24 cellular contexts compared by ENCODE assay signal in genomic region chr1:234208351-234208750, GRCh38.
"Had no signal": no experiment of that assay in that cellular context is flagged by ENCODE, and none has a peak within 500 bp of the region (broad histone marks: within the 10 kb centered on the region; RNA-seq: fewer than 3 reads in every experiment).

No MANE protein-coding gene starts in this region.

- H3K36me3 ChIP-seq: gastroesophageal sphincter, heart left ventricle, neural progenitor cell, prostate gland, sigmoid colon, stomach, thyroid gland, vagina had no signal

- H3K9ac ChIP-seq: neural progenitor cell had no signal

- H3K9me3 Mint-ChIP-seq: effector memory CD8-positive, alpha-beta T cell; stimulated activated effector memory CD8-positive, alpha-beta T cell treated with anti-CD3 and anti-CD28 coated beads, Interleukin-12 subunit alpha, Interleukin-12 subunit beta, amount 100 ng/mL, for 72 hours had no signal

- H3K36me3 Mint-ChIP-seq: neural progenitor cell; stimulated activated effector memory CD8-positive, alpha-beta T cell treated with anti-CD3 and anti-CD28 coated beads, Interleukin-12 subunit alpha, Interleukin-12 subunit beta, amount 100 ng/mL, for 72 hours had no signal

- H3K4me3 ChIP-seq: gastroesophageal sphincter, heart left ventricle, hepatocyte, lung, neural progenitor cell, prostate gland, sigmoid colon, stomach, thyroid gland, vagina had no signal

- ATAC-seq: effector memory CD8-positive, alpha-beta T cell; gastroesophageal sphincter; heart left ventricle; left lobe of liver; naive thymus-derived CD4-positive, alpha-beta T cell; right cardiac atrium; stimulated activated effector memory CD8-positive, alpha-beta T cell treated with anti-CD3 and anti-CD28 coated beads, Interleukin-12 subunit alpha, Interleukin-12 subunit beta, amount 100 ng/mL, for 72 hours had no signal

- H3K27me3 ChIP-seq: thyroid gland, vagina had no signal

- H2AFZ ChIP-seq: hepatocyte, neural progenitor cell had no signal

- H3K4me1 ChIP-seq: gastroesophageal sphincter, neural progenitor cell, prostate gland, thyroid gland had no signal

- H3K27ac ChIP-seq: gastroesophageal sphincter, heart left ventricle, hepatocyte, neural progenitor cell, prostate gland, sigmoid colon, stomach, thyroid gland, vagina had no signal

- H3K27ac Mint-ChIP-seq: effector memory CD8-positive, alpha-beta T cell; naive thymus-derived CD4-positive, alpha-beta T cell; nephron; neural progenitor cell; stimulated activated effector memory CD8-positive, alpha-beta T cell treated with anti-CD3 and anti-CD28 coated beads, Interleukin-12 subunit alpha, Interleukin-12 subunit beta, amount 100 ng/mL, for 72 hours had no signal

- H3K4me3 Mint-ChIP-seq: effector memory CD8-positive, alpha-beta T cell; naive thymus-derived CD4-positive, alpha-beta T cell; nephron; neural progenitor cell; stimulated activated effector memory CD8-positive, alpha-beta T cell treated with anti-CD3 and anti-CD28 coated beads, Interleukin-12 subunit alpha, Interleukin-12 subunit beta, amount 100 ng/mL, for 72 hours had no signal

- H3K9me3 ChIP-seq: gastroesophageal sphincter, prostate gland, sigmoid colon, stomach, thyroid gland, vagina had no signal

- H3K4me2 ChIP-seq: hepatocyte, neural progenitor cell had no signal

- H3K79me2 ChIP-seq: hepatocyte had no signal

- DNase-seq: cortex of kidney; effector memory CD8-positive, alpha-beta T cell; foreskin fibroblast; heart left ventricle; midbrain; naive thymus-derived CD4-positive, alpha-beta T cell; right cardiac atrium; sigmoid colon; stimulated activated CD4-positive, alpha-beta T cell treated with anti-CD3 and anti-CD28 coated beads, Interleukin-2, amount 100 ng/mL, for 24 hours; stimulated activated CD4-positive, alpha-beta T cell treated with anti-CD3 and anti-CD28 coated beads, Interleukin-4, amount 100 ng/mL, for 24 hours; stimulated activated naive CD4-positive, alpha-beta T cell treated with Interleukin-2 at 50 U/mL for 16 hours; stomach; thyroid gland had no signal

- FAIRE-seq: endometrium, islet of Langerhans had no signal
